ENCODE assay signal across 18 cellular contexts in genomic region chr6:40419377-40419776, GRCh38.
A peak's percentile ranks its signal among the peaks of the same experiment; 100 is the strongest.
DNase-seq lines count a peak whose midpoint lies in the region; ATAC-seq and TF ChIP-seq lines count a peak whose summit lies in the region.
"Had no signal": no experiment of that assay in that cellular context is flagged by ENCODE, and none has a peak within 500 bp of the region (broad histone marks: within the 10 kb centered on the region; RNA-seq: fewer than 3 reads in every experiment).

No MANE protein-coding gene starts in this region.

- H3K9me3 Mint-ChIP-seq in brain, result no peaks in the 10 kb centered on the region
- H3K9me3 Mint-ChIP-seq: activated B cell treated with CpG ODN at 0.5 μM for 24 hours; activated T-helper 2 cell treated with anti-CD3 and anti-CD28 coated beads, Interferon-gamma antibody, Interleukin-2, Interleukin-4, amounts not matched to agents 10 μg/mL and 5 μg/mL and 100 μg/mL, durations not matched to agents 14 hours and 24 hours and 36 hours had no signal

- H3K9me3 ChIP-seq in HUES64 (ENCODE audit: insufficient read depth, low read depth, low read length), result no peaks in the 10 kb centered on the region
- H3K9me3 ChIP-seq: adrenal gland, upper lobe of left lung had no signal

- peak overlapping the region in 1 of 5 experiments; percentile 6 for H3K4me3 Mint-ChIP-seq in brain
- H3K4me3 Mint-ChIP-seq: activated B cell treated with CpG ODN at 0.5 μM for 24 hours had no signal

- TF ChIP-seq CTCF in C4-2B (conservative IDR thresholded peaks at IDR 0.05), result no peak
- TF ChIP-seq CTCF in brain (conservative IDR thresholded peaks at IDR 0.05), result no peak

- no peak for ATAC-seq in GM21576 (IDR thresholded peaks at IDR 0.05; ENCODE audit: unreplicated experiment)

- H3K27ac Mint-ChIP-seq in brain, result peak overlapping the region in 4 of 5 experiments; percentile 15 to 40 (median 26)
- H3K27ac Mint-ChIP-seq: activated B cell treated with CpG ODN at 0.5 μM for 24 hours; activated T-helper 2 cell treated with anti-CD3 and anti-CD28 coated beads, Interferon-gamma antibody, Interleukin-2, Interleukin-4, amounts not matched to agents 10 μg/mL and 5 μg/mL and 100 μg/mL, durations not matched to agents 14 hours and 24 hours and 36 hours had no signal

- no peak overlapping the region for H3K9ac ChIP-seq in HUES64 (ENCODE audit: low read depth, low read length)

- peaks cover 17% of the 10 kb centered on the region for H3K27me3 Mint-ChIP-seq in brain

- peaks cover 25% of the 10 kb centered on the region for H3K4me1 Mint-ChIP-seq in brain
- H3K4me1 Mint-ChIP-seq: activated B cell treated with CpG ODN at 0.5 μM for 24 hours had no signal

- no peaks in the 10 kb centered on the region for H3K36me3 Mint-ChIP-seq in brain

- peak; percentile 52 for DNase-seq in iris pigment epithelial cell (ENCODE audit: low read depth)
- no peak for DNase-seq in Ammon's horn (ENCODE audit: low spot score)
- DNase-seq in AML-193 (lab: John Stamatoyannopoulos, UW), result no peak
- DNase-seq in NOMO-1 treated with DMSO at 0.1 percent for 48 hours (lab: John Stamatoyannopoulos, UW; ENCODE audit: unreplicated experiment), result no peak
- DNase-seq: activated B cell treated with CpG ODN at 0.5 μM for 24 hours; Kasumi-1; midbrain; NCI-H1694; NCI-H526 treated with DMSO at 0.1 percent for 48 hours; stimulated activated naive CD4-positive, alpha-beta T cell; upper lobe of left lung had no signal

- H3K36me3 ChIP-seq in HUES64 (ENCODE audit: insufficient read depth, low read length), result no peaks in the 10 kb centered on the region
- H3K36me3 ChIP-seq: adrenal gland, upper lobe of left lung had no signal

- H3K27me3 ChIP-seq in HUES64 (ENCODE audit: insufficient read depth, low read length), result no peaks in the 10 kb centered on the region
- H3K27me3 ChIP-seq: adrenal gland, upper lobe of left lung had no signal

- WGBS in HUES64, result 46% methylated on average over 1 of the region's 1 CpG

- no peak overlapping the region for H3K4me3 ChIP-seq in HUES64 (ENCODE audit: low read length)
- H3K4me3 ChIP-seq: adrenal gland, skin epidermis, upper lobe of left lung had no signal

- H3K4me1 ChIP-seq in HUES64 (ENCODE audit: insufficient read depth, low read length), result peaks cover 33% of the 10 kb centered on the region
- H3K4me1 ChIP-seq: adrenal gland, upper lobe of left lung had no signal

- H3K27ac ChIP-seq in C4-2B (peak overlapping the region; percentile 16; the same call in 1 of the 2 replicates), HUES64 (ENCODE audit: low read depth, low read length) (peak overlapping the region; percentile 69)
- H3K27ac ChIP-seq: adrenal gland, skin epidermis, upper lobe of left lung had no signal
